In the genomic region with DNA sequence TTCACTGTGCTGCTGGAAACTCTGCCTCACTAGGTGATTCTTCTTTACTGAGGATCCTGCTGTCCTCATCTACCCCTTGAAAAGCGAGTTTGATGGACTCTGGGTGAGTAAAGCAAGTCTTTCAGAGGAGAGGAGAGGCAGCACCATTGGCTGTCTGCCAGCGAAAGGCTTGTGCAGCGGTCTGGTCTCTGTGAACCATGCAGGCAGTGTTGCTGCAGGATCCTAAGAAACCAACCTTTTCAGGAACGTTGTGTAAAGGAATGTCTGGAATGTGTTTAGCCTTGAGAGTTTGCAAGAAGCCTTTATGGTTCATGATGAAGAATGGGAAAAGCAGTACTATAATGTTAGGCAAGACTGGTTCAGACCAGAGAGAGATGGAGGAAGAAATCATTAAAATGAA, we compare ENCODE assay signal across 9 cellular contexts. TPM values are rescaled to one million over a fixed set of nuclear protein-coding genes. Genes with fewer than 3 reads are reported as not detected.
DNase-seq lines count a peak whose midpoint lies in the region; ATAC-seq and TF ChIP-seq lines count a peak whose summit lies in the region.
"Not testable (repeated sequence)": the region's sequence is repeated elsewhere in the genome, so short reads cannot be mapped to it uniquely, and the experiment has no call there.
"Had no signal": no experiment of that assay in that cellular context is flagged by ENCODE, and none has a peak within 500 bp of the region (broad histone marks: within the 10 kb centered on the region; RNA-seq: fewer than 3 reads in every experiment).

No MANE protein-coding gene starts in this region.

- not testable (repeated sequence) for H3K9me3 Mint-ChIP-seq in type B pancreatic cell

- H3K9ac ChIP-seq in trophoblast cell (ENCODE audit: low read length) = not testable (repeated sequence)

- not testable (repeated sequence) for H3K14ac ChIP-seq in trophoblast cell (ENCODE audit: low read length)

- H3K79me2 ChIP-seq in trophoblast cell (ENCODE audit: control insufficient read depth, insufficient read depth, low read length, poor library complexity) = not testable (repeated sequence)

- H3K27me3 Mint-ChIP-seq in type B pancreatic cell = not testable (repeated sequence)

- not testable (repeated sequence) for H3K4ac ChIP-seq in trophoblast cell (ENCODE audit: low read depth, low read length)

- H4K12ac ChIP-seq in trophoblast cell (ENCODE audit: low read depth, low read length) = not testable (repeated sequence)

- not testable (repeated sequence) for H3K18ac ChIP-seq in trophoblast cell (ENCODE audit: low read length)

- not testable (repeated sequence) for H2BK120ac ChIP-seq in trophoblast cell (ENCODE audit: insufficient read depth, low read length, poor library complexity)

- H2BK5ac ChIP-seq in trophoblast cell (ENCODE audit: low read depth, low read length, poor library complexity) = not testable (repeated sequence)

- DNase-seq in DMS 273 (lab: John Stamatoyannopoulos, UW; ENCODE audit: unreplicated experiment) = peak; percentile 47
- peak; percentile 92 for DNase-seq in HT1080 (ENCODE audit: low read depth)
- peak; percentile 86 to 97 for DNase-seq in SJSA1 (ENCODE audit: low read depth in 1 of 2, low spot score in 2 of 2)
- peak; percentile 91 to 92 for DNase-seq in cardiac fibroblast (ENCODE audit: low read depth in 2 of 2)
- not testable (repeated sequence) for DNase-seq in left lobe of liver (ENCODE audit: low spot score)
- peak; percentile 76 to 83 for DNase-seq in trophoblast cell
- peak; percentile 77 for DNase-seq in type B pancreatic cell (ENCODE audit: extremely low spot score, unreplicated experiment)

- H3K27ac ChIP-seq in SJSA1 = peak overlapping the region; percentile 47; the same call in 1 of the 2 replicates
- peak overlapping the region in 3 of 4 donors; percentile 56 to 68 (median 65) for H3K27ac ChIP-seq in gastroesophageal sphincter
- peak overlapping the region; percentile 17 for H3K27ac ChIP-seq in trophoblast cell (ENCODE audit: low read depth, low read length)

- H3K9me3 ChIP-seq in SJSA1 (replicated peaks); gastroesophageal sphincter; trophoblast cell (ENCODE audit: insufficient read depth, low read depth, low read length): not testable (repeated sequence)

- not testable (repeated sequence) for H4K91ac ChIP-seq in trophoblast cell (ENCODE audit: low read depth, low read length)

- not testable (repeated sequence) for H3K4me3 ChIP-seq in SJSA1; cardiac fibroblast (replicated peaks in 1 of 2; ENCODE audit: low read depth in 2 of 2, low read length in 2 of 2); gastroesophageal sphincter; trophoblast cell (ENCODE audit: low read depth, low read length)

- H3K4me1 Mint-ChIP-seq in type B pancreatic cell (ENCODE audit: unreplicated experiment) = peaks cover 12% of the 10 kb centered on the region

- not testable (repeated sequence) for H4K8ac ChIP-seq in trophoblast cell (ENCODE audit: low read depth, low read length)

- H3K4me1 ChIP-seq in SJSA1 (replicated peaks) = peaks cover 16% of the 10 kb centered on the region
- peaks cover 0 to 15% (median 0%) of the 10 kb centered on the region in 3 donors for H3K4me1 ChIP-seq in gastroesophageal sphincter
- not testable (repeated sequence) for H3K4me1 ChIP-seq in trophoblast cell (ENCODE audit: control insufficient read depth in 1 of 2, insufficient read depth in 2 of 2, low read length in 2 of 2)

- TF ChIP-seq EP300 in gastroesophageal sphincter (IDR thresholded peaks at IDR 0.05) = not testable (repeated sequence)

- H3K79me1 ChIP-seq in trophoblast cell (ENCODE audit: low read length) = not testable (repeated sequence)

- TF ChIP-seq CTCF in cardiac fibroblast (IDR thresholded peaks at IDR 0.05; ENCODE audit: low read depth, low read length); gastroesophageal sphincter (IDR thresholded peaks at IDR 0.05); type B pancreatic cell (conservative IDR thresholded peaks at IDR 0.05): not testable (repeated sequence)

- H2BK12ac ChIP-seq in trophoblast cell (ENCODE audit: low read length) = not testable (repeated sequence)

- not testable (repeated sequence) for H3K27me3 ChIP-seq in SJSA1 (replicated peaks); gastroesophageal sphincter; trophoblast cell (ENCODE audit: insufficient read depth, low read length)

- H3K36me3 Mint-ChIP-seq in type B pancreatic cell = not testable (repeated sequence)

- H2AK5ac ChIP-seq in trophoblast cell (ENCODE audit: low read length) = not testable (repeated sequence)

- 0 to 5% methylated on average over 3 to 4 of the region's 4 CpGs for WGBS in gastroesophageal sphincter (ENCODE audit: low coverage in 1 of 2), 2 donors
- WGBS in trophoblast cell (ENCODE audit: extremely low coverage, insufficient coverage, insufficient read length) = no CpG with 5 or more reads among the region's 4 CpGs

- not testable (repeated sequence) for H3K4me3 Mint-ChIP-seq in type B pancreatic cell

- not testable (repeated sequence) for H3K23ac ChIP-seq in trophoblast cell (ENCODE audit: low read length)

- H2AFZ ChIP-seq in trophoblast cell (ENCODE audit: insufficient read depth, low read length, poor library complexity) = not testable (repeated sequence)

- H3K4me2 ChIP-seq in trophoblast cell (ENCODE audit: low read length) = not testable (repeated sequence)

- H3K36me3 ChIP-seq in SJSA1; gastroesophageal sphincter; trophoblast cell (ENCODE audit: control insufficient read depth in 1 of 2, insufficient read depth in 2 of 2, low read length in 2 of 2): not testable (repeated sequence)

- TF ChIP-seq POLR2A in gastroesophageal sphincter (IDR thresholded peaks at IDR 0.05) = not testable (repeated sequence)

- ATAC-seq in gastroesophageal sphincter (peak; percentile 75), left lobe of liver (peak; percentile 16)

- peak overlapping the region; percentile 13 for H3K27ac Mint-ChIP-seq in type B pancreatic cell

RNA-seq across cellular contexts. Expression of gene CCN1, which starts 53.4 kb away (rescaled TPM):
- 22.9 and 38.1 TPM in 2 replicates for total RNA-seq in HT1080 (2014; rRNA removed; shearing (Covaris generic))
- 367 and 414 TPM in 2 replicates for polyA plus RNA-seq in HT1080 (2015; cell fraction: cytosol; rRNA removed)
- polyA plus RNA-seq in HT1080 (2015; cell fraction: nucleus; rRNA removed) = 987 and 1,103 TPM in 2 replicates
- total RNA-seq in SJSA1 (2014; rRNA removed; shearing (Covaris generic)) = 47.8 and 65.3 TPM in 2 replicates
- total RNA-seq in gastroesophageal sphincter (100 to 1,000 TPM in 1 of 4 donors, 10 to 100 TPM in 3; 41.2 to 121 (median 62.9) TPM), left lobe of liver (16.8 TPM), type B pancreatic cell (ENCODE audit: low replicate concordance) (53.7 and 136 TPM in 2 replicates)
- 190 and 196 TPM in 2 replicates for polyA plus RNA-seq in trophoblast cell (2013)
- polyA plus RNA-seq: CD8-positive, alpha-beta memory T cell had no signal
